25 cellular contexts compared by ENCODE assay signal in genomic region chr17:8753136-8753975, GRCh38. TPM values are rescaled to one million over a fixed set of nuclear protein-coding genes. Genes with fewer than 3 reads are reported as not detected.
"Had no signal": no experiment of that assay in that cellular context is flagged by ENCODE, and none has a peak within 500 bp of the region (broad histone marks: within the 10 kb centered on the region; RNA-seq: fewer than 3 reads in every experiment).

No MANE protein-coding gene starts in this region.

- H3K27ac ChIP-seq: brain microvascular endothelial cell, cardiac muscle cell, SK-N-MC had no signal

- H3K27me3 ChIP-seq: brain microvascular endothelial cell, cardiac muscle cell had no signal

- DNase-seq: activated B cell treated with CpG ODN at 0.5 μM for 24 hours; activated CD4-positive, alpha-beta T cell treated with anti-CD3 and anti-CD28 coated beads for 1 hour; activated CD4-positive, alpha-beta T cell treated with anti-CD3 and anti-CD28 coated beads, Interleukin-2, amount 10 ng/mL, durations not matched to agents 24 days and 14 days; activated CD4-positive, alpha-beta T cell treated with anti-CD3 and anti-CD28 coated beads, Interleukin-2, amount 50 U/mL, for 48 hours; activated effector memory CD4-positive, alpha-beta T cell treated with Interleukin-2 at 50 U/mL for 16 hours; activated naive CD4-positive, alpha-beta T cell treated with Interleukin-2 at 50 U/mL for 16 hours; activated T-cell treated with anti-CD3 and anti-CD28 coated beads, Interleukin-2, amount 50 U/mL, for 1 hour; cerebellar nuclear complex; MG63; NCI-H1092 treated with DMSO at 0.1 percent for 48 hours; NCI-H1417 treated with DMSO at 0.1 percent for 48 hours; NCI-H1694 treated with DMSO at 0.1 percent for 48 hours; NCI-H2029 treated with DMSO at 0.1 percent for 48 hours; NCI-H510A; NK-92 treated with Interleukin-12 subunit alpha and Interleukin-12 subunit beta, amount 100 ng/mL, for 24 hours; RPMI8226; T-cell; T1000 had no signal

- FAIRE-seq: TTC549 had no signal

- H3K9me3 ChIP-seq: MG63 had no signal

- H3K4me3 ChIP-seq: cardiac muscle cell, MG63, SK-N-MC had no signal

- ATAC-seq: activated naive CD4-positive, alpha-beta T cell treated with anti-CD3 and anti-CD28 coated beads, Interleukin-2, amount 50 U/mL, for 72 hours; Right ventricle myocardium inferior; T-cell had no signal

- H3K36me3 ChIP-seq: brain microvascular endothelial cell, cardiac muscle cell, MG63 had no signal

RNA-seq across cellular contexts. Expression of gene SPDYE4, which starts 5.0 kb away (rescaled TPM):
- total RNA-seq: activated B cell treated with CpG ODN at 0.5 μM for 24 hours; activated CD4-positive, alpha-beta T cell treated with anti-CD3 and anti-CD28 coated beads, Interleukin-2, amount 10 ng/mL, durations not matched to agents 24 days and 14 days; activated naive CD4-positive, alpha-beta T cell treated with anti-CD3 and anti-CD28 coated beads, Interleukin-2, amount 50 U/mL, for 72 hours; activated T-helper 1 cell treated with anti-CD3 and anti-CD28 coated beads, Interleukin-12 subunit alpha, Interleukin-12 subunit beta, Interleukin-2, Interleukin-4 antibody, amounts not matched to agents 30 ng/mL and 10 ng/mL and 1 ng/mL, durations not matched to agents 14 hours and 24 hours and 36 hours; cardiac muscle cell; Right ventricle myocardium inferior; T-cell had no signal
- polyA plus RNA-seq: cardiac muscle cell had no signal

RNA-seq across cellular contexts. Expression of gene CCDC42, which starts 8.7 kb away (rescaled TPM):
- total RNA-seq: activated B cell treated with CpG ODN at 0.5 μM for 24 hours; activated naive CD4-positive, alpha-beta T cell treated with anti-CD3 and anti-CD28 coated beads, Interleukin-2, amount 50 U/mL, for 72 hours; cardiac muscle cell; Right ventricle myocardium inferior had no signal
- polyA plus RNA-seq: cardiac muscle cell had no signal

RNA-seq across cellular contexts. Expression of gene MFSD6L, which starts 45.8 kb away (rescaled TPM):
- total RNA-seq: cardiac muscle cell had no signal
- polyA plus RNA-seq: cardiac muscle cell had no signal
